ENCODE assay signal across 16 cellular contexts in the genomic region with DNA sequence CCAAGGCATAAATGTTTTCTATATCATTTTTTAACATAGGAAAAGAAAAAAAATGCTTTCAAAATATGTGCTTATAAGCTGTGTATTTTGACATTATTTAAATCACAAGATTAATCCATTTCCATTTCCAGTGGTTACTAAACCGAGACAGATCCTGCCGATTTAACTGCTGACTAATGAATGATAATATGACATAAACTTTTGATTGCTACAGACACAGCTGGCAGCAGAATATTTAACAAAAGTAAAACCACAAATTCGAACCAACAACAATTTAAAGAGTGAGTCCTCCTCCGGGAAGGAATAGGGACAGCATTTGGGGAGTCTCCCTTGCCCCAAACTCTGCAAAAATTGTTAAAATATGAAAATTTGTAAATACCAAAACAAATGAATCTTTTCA.
DNase-seq lines count a peak whose midpoint lies in the region; ATAC-seq, FAIRE-seq and TF ChIP-seq lines count a peak whose summit lies in the region.
"Had no signal": no experiment of that assay in that cellular context is flagged by ENCODE, and none has a peak within 500 bp of the region (broad histone marks: within the 10 kb centered on the region; RNA-seq: fewer than 3 reads in every experiment).

No MANE protein-coding gene starts in this region.

- no peak for TF ChIP-seq CTCF in BE2C (IDR thresholded peaks at IDR 0.05; ENCODE audit: low read depth, low read length)

- H3K4me1 ChIP-seq in BE2C = no peaks in the 10 kb centered on the region
- H3K4me1 ChIP-seq: A549, BLaER1, Caco-2 had no signal

- ATAC-seq in HG03457 (IDR thresholded peaks at IDR 0.05; ENCODE audit: unreplicated experiment) (no peak), HG03378 (IDR thresholded peaks at IDR 0.05; ENCODE audit: unreplicated experiment) (no peak)
- ATAC-seq: A549 had no signal

- H3K4me3 ChIP-seq in BE2C (ENCODE audit: low read depth, low read length) = no peak overlapping the region
- H3K4me3 ChIP-seq: A549, BLaER1 had no signal

- no peaks in the 10 kb centered on the region for H3K27me3 ChIP-seq in BE2C
- H3K27me3 ChIP-seq: BLaER1 had no signal

- H3K36me3 ChIP-seq in BE2C = no peaks in the 10 kb centered on the region
- H3K36me3 ChIP-seq: BLaER1 had no signal

- DNase-seq in HCEC 1CT (peak; percentile 57), RCC 7860 (ENCODE audit: low spot score) (no peak), fibroblast of gingiva (ENCODE audit: low read depth) (peak; percentile 8), renal cortical epithelial cell (ENCODE audit: low read depth) (peak; percentile 6), BE2C (no peak), glomerular visceral epithelial cell (ENCODE audit: extremely low spot score) (no peak)
- DNase-seq: Caco-2; CD8-positive, alpha-beta memory T cell; H9; IMR-90; KBM-7 had no signal

- FAIRE-seq in RCC 7860 (lab: Jason Lieb, UNC) = peak; percentile 91
- FAIRE-seq: A549, GM18507 had no signal

- no peaks in the 10 kb centered on the region for H3K9me3 ChIP-seq in BE2C
- H3K9me3 ChIP-seq: A549, BLaER1, Caco-2 had no signal

Comparison
In these comparisons a context has a peak if more than half of its experiments do, and no peak if none do; other contexts are left out.
1. DNase-seq: peak in HCEC 1CT (single experiment), fibroblast of gingiva (single experiment) and renal cortical epithelial cell (single experiment); none in RCC 7860 (single experiment), BE2C (single experiment) and glomerular visceral epithelial cell (single experiment).